ENCODE assay signal across 12 cellular contexts in genomic region chr1:170924666-170925065, GRCh38. TPM values are rescaled to one million over a fixed set of nuclear protein-coding genes. Genes with fewer than 3 reads are reported as not detected.
"Had no signal": no experiment of that assay in that cellular context is flagged by ENCODE, and none has a peak within 500 bp of the region (broad histone marks: within the 10 kb centered on the region; RNA-seq: fewer than 3 reads in every experiment).

No MANE protein-coding gene starts in this region.

RNA-seq across cellular contexts. Expression of gene MROH9, which starts 10.7 kb away (rescaled TPM):
- total RNA-seq: activated CD8-positive, alpha-beta T cell treated with anti-CD3 and anti-CD28 coated beads for 36 hours; activated naive CD8-positive, alpha-beta T cell treated with anti-CD3 and anti-CD28 coated beads for 36 hours; activated T-cell treated with anti-CD3 and anti-CD28 coated beads, Interleukin-2, amount 50 U/mL, for 72 hours; activated T-helper 2 cell treated with anti-CD3 and anti-CD28 coated beads, Interferon-gamma antibody, Interleukin-2, Interleukin-4, amounts not matched to agents 10 μg/mL and 5 μg/mL and 100 μg/mL, durations not matched to agents 14 hours and 24 hours and 36 hours; body of pancreas; cardiac muscle cell; NCI-H460; OCI-LY7; Right ventricle myocardium inferior; T-helper 2 cell treated with Interferon-gamma antibody and Interleukin-4, amounts not matched to agents 100 ng/mL and 5 ng/mL, for 36 hours had no signal
- polyA plus RNA-seq: adipose tissue, cardiac muscle cell, IgD-negative memory B cell had no signal
